Comparison of ENCODE assay signal across 8 cellular contexts in genomic region chrX:154750301-154751120, GRCh38. TPM values are rescaled to one million over a fixed set of nuclear protein-coding genes. Genes with fewer than 3 reads are reported as not detected.
DNase-seq lines count a peak whose midpoint lies in the region; ATAC-seq, FAIRE-seq and TF ChIP-seq lines count a peak whose summit lies in the region.

A gene with protein sequence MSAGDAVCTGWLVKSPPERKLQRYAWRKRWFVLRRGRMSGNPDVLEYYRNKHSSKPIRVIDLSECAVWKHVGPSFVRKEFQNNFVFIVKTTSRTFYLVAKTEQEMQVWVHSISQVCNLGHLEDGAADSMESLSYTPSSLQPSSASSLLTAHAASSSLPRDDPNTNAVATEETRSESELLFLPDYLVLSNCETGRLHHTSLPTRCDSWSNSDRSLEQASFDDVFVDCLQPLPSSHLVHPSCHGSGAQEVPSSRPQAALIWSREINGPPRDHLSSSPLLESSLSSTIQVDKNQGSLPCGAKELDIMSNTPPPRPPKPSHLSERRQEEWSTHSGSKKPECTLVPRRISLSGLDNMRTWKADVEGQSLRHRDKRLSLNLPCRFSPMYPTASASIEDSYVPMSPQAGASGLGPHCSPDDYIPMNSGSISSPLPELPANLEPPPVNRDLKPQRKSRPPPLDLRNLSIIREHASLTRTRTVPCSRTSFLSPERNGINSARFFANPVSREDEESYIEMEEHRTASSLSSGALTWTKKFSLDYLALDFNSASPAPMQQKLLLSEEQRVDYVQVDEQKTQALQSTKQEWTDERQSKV (minus strand): TSS chrX:154751077. CDS start chrX:154751025, 52 bp downstream.

- ATAC-seq in Right ventricle myocardium superior (ENCODE audit: poor library complexity) (peak; percentile 76), pancreas (peak; percentile 60 to 72 (median 62))

- TF ChIP-seq CTCF in GM12875 (IDR thresholded peaks at IDR 0.05; ENCODE audit: borderline replicate concordance, insufficient read depth, low read depth, low read length), result no peak
- no peak for TF ChIP-seq CTCF in HEK293 (tag by site-specific recombination; IDR thresholded peaks at IDR 0.05)
- no peak for TF ChIP-seq CTCF in pancreas (IDR thresholded peaks at IDR 0.05)

- POLR2A ChIA-PET in HEK293 (lab: Yijun Ruan, JAX), result interaction anchor here (0.6 to 4.2 kb wide), 3 partner anchors 12 to 55 kb away, joined by 3 to 22 read pairs (median 5); partner anchors contain the start of gene DKC1

- intact Hi-C loops in Right ventricle myocardium superior (cut with DNase I) (no loop called here), pancreas (cut with DNase I) (no loop called here)

- H3K4me3 ChIP-seq in GM12875 (ENCODE audit: low read depth, low read length) (peak within 1 kb of the TSS; percentile 47), HEK293 (ENCODE audit: low read depth, low read length) (peak within 1 kb of the TSS; percentile 30), pancreas (peak within 1 kb of the TSS in 3 of 4 donors; percentile 9 to 46 (median 36))

- FAIRE-seq in pancreas (lab: Jason Lieb, UNC), result no peak

- H3K9me3 ChIP-seq in HEK293 (ENCODE audit: control insufficient read depth, insufficient read depth, low read depth, low read length), result no peaks in the 10 kb centered on the region
- no peaks in the 10 kb centered on the region for H3K9me3 ChIP-seq in pancreas

- H3K4me1 ChIP-seq in HEK293 (ENCODE audit: control insufficient read depth, insufficient read depth, low read length) (no peaks in the 10 kb centered on the region), pancreas (no peaks in the 10 kb centered on the region)

- peaks cover 0 to 7% (median 2%) of the 10 kb centered on the region in 4 donors for H3K27me3 ChIP-seq in pancreas

- no peak within 1 kb of the TSS for H3K27ac ChIP-seq in HEK293 (ENCODE audit: extremely low read depth, low read depth, low read length)
- peak within 1 kb of the TSS in 2 of 4 donors; percentile 46 to 57 for H3K27ac ChIP-seq in pancreas

- WGBS in pancreas, 2 donors, result 1 to 25% methylated on average over 74 to 81 of the region's 81 CpGs

- H3K36me3 ChIP-seq in HEK293 (ENCODE audit: control insufficient read depth in 2 of 2, insufficient read depth in 1 of 2, low read length in 2 of 2) (no peaks in the 10 kb centered on the region), pancreas (no peaks in the 10 kb centered on the region)

- peak; percentile 35 to 77 for DNase-seq in NCI-H526 (lab: John Stamatoyannopoulos, UW)
- DNase-seq in activated gamma-delta T cell (lab: John Stamatoyannopoulos, UW), result peak; percentile 49
- DNase-seq in Right ventricle myocardium superior, result peak; percentile 65
- DNase-seq in pancreas, result peak in 4 of 6 donors; percentile 29 to 73 (median 55)
- DNase-seq in hepatic stellate cell (ENCODE audit: low spot score), result no peak
- DNase-seq in NCI-H2029 (lab: John Stamatoyannopoulos, UW), result no peak

- CTCF ChIA-PET in HEK293 (lab: Yijun Ruan, JAX), result interaction anchor here (0.7 to 4.0 kb wide), 7 partner anchors 9 to 157 kb away, joined by 3 to 46 read pairs (median 9); partner anchors contain the start of gene DKC1

TF ChIP-seq in HEK293, 187 proteins besides CTCF, POLR2A, EP300 and RAD21 (continues in another document):
- peak; percentile 83 for TF ChIP-seq ZNF341 (tag by site-specific recombination; IDR thresholded peaks at IDR 0.05; ENCODE audit: low read depth)
- no peak for TF ChIP-seq ZNF302 (tag by site-specific recombination; IDR thresholded peaks at IDR 0.05; ENCODE audit: low read depth)
- no peak for TF ChIP-seq SCRT2 (tag by site-specific recombination; IDR thresholded peaks at IDR 0.05)
- TF ChIP-seq, protein P1, sequence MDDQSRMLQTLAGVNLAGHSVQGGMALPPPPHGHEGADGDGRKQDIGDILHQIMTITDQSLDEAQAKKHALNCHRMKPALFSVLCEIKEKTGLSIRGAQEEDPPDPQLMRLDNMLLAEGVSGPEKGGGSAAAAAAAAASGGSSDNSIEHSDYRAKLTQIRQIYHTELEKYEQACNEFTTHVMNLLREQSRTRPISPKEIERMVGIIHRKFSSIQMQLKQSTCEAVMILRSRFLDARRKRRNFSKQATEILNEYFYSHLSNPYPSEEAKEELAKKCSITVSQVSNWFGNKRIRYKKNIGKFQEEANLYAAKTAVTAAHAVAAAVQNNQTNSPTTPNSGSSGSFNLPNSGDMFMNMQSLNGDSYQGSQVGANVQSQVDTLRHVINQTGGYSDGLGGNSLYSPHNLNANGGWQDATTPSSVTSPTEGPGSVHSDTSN (CRISPR knock-in tag; IDR thresholded peaks at IDR 0.05), result no peak
- TF ChIP-seq, protein P2, sequence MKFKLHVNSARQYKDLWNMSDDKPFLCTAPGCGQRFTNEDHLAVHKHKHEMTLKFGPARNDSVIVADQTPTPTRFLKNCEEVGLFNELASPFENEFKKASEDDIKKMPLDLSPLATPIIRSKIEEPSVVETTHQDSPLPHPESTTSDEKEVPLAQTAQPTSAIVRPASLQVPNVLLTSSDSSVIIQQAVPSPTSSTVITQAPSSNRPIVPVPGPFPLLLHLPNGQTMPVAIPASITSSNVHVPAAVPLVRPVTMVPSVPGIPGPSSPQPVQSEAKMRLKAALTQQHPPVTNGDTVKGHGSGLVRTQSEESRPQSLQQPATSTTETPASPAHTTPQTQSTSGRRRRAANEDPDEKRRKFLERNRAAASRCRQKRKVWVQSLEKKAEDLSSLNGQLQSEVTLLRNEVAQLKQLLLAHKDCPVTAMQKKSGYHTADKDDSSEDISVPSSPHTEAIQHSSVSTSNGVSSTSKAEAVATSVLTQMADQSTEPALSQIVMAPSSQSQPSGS (tag by site-specific recombination; IDR thresholded peaks at IDR 0.05; ENCODE audit: low read depth), result no peak
- TF ChIP-seq ZNF544 (tag by site-specific recombination; IDR thresholded peaks at IDR 0.05), result no peak
- TF ChIP-seq ZIC2 (tag by site-specific recombination; IDR thresholded peaks at IDR 0.05), result 0 out of 2 replicates have a peak, but pooled peaks have one; percentile 10
- no peak for TF ChIP-seq ZNF843 (tag by site-specific recombination; IDR thresholded peaks at IDR 0.05)
- TF ChIP-seq ZNF837 (tag by site-specific recombination; IDR thresholded peaks at IDR 0.05), result no peak
- TF ChIP-seq ZNF785 (tag by site-specific recombination; IDR thresholded peaks at IDR 0.05), result no peak
- no peak for TF ChIP-seq ZNF248 (tag by site-specific recombination; IDR thresholded peaks at IDR 0.05)
- no peak for TF ChIP-seq ZNF623 (tag by site-specific recombination; IDR thresholded peaks at IDR 0.05)
- TF ChIP-seq ZSCAN30 (tag by site-specific recombination; IDR thresholded peaks at IDR 0.05), result no peak
- no peak for TF ChIP-seq ZFHX2 (tag by site-specific recombination; conservative IDR thresholded peaks at IDR 0.05)
- TF ChIP-seq GLI4 (tag by site-specific recombination; IDR thresholded peaks at IDR 0.05), result no peak
- no peak for TF ChIP-seq ZNF585B (tag by site-specific recombination; IDR thresholded peaks at IDR 0.05)
- TF ChIP-seq ZNF677 (tag by site-specific recombination; IDR thresholded peaks at IDR 0.05), result no peak
- TF ChIP-seq REPIN1 (tag by site-specific recombination; IDR thresholded peaks at IDR 0.05; ENCODE audit: low read depth), result no peak
- TF ChIP-seq KLF1 (tag by site-specific recombination; IDR thresholded peaks at IDR 0.05), result no peak
- TF ChIP-seq ZNF140 (tag by site-specific recombination; IDR thresholded peaks at IDR 0.05), result no peak
- no peak for TF ChIP-seq ZNF548 (tag by site-specific recombination; IDR thresholded peaks at IDR 0.05)
- TF ChIP-seq ZNF169 (tag by site-specific recombination; IDR thresholded peaks at IDR 0.05), result no peak
- no peak for TF ChIP-seq ZNF16 (tag by site-specific recombination; IDR thresholded peaks at IDR 0.05; ENCODE audit: low read depth)
- peak; percentile 34; the same call in 1 of the 2 replicates for TF ChIP-seq ZBTB20 (tag by site-specific recombination; IDR thresholded peaks at IDR 0.05)
- TF ChIP-seq HOXC10 (CRISPR knock-in tag; IDR thresholded peaks at IDR 0.05), result no peak
- TF ChIP-seq ZNF561 (tag by site-specific recombination; IDR thresholded peaks at IDR 0.05; ENCODE audit: borderline replicate concordance), result no peak
- peak; percentile 61; the same call in 1 of the 2 replicates for TF ChIP-seq ZNF777 (tag by site-specific recombination; IDR thresholded peaks at IDR 0.05; ENCODE audit: borderline replicate concordance)
- TF ChIP-seq ZSCAN23 (tag by site-specific recombination; IDR thresholded peaks at IDR 0.05), result no peak
- TF ChIP-seq ZBTB17 (tag by site-specific recombination; IDR thresholded peaks at IDR 0.05), result peak; percentile 79
- TF ChIP-seq SETDB1 (IDR thresholded peaks at IDR 0.05; ENCODE audit: insufficient read length, low read length), result no peak
- TF ChIP-seq, protein P3, sequence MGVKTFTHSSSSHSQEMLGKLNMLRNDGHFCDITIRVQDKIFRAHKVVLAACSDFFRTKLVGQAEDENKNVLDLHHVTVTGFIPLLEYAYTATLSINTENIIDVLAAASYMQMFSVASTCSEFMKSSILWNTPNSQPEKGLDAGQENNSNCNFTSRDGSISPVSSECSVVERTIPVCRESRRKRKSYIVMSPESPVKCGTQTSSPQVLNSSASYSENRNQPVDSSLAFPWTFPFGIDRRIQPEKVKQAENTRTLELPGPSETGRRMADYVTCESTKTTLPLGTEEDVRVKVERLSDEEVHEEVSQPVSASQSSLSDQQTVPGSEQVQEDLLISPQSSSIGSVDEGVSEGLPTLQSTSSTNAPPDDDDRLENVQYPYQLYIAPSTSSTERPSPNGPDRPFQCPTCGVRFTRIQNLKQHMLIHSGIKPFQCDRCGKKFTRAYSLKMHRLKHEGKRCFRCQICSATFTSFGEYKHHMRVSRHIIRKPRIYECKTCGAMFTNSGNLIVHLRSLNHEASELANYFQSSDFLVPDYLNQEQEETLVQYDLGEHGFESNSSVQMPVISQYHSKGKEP (tag by site-specific recombination; IDR thresholded peaks at IDR 0.05), result no peak
- peak; percentile 64 for TF ChIP-seq ZBTB8A (tag by site-specific recombination; IDR thresholded peaks at IDR 0.05)
- TF ChIP-seq ZNF112 (tag by site-specific recombination; IDR thresholded peaks at IDR 0.05), result no peak
- no peak for TF ChIP-seq ZNF792 (tag by site-specific recombination; IDR thresholded peaks at IDR 0.05)
- TF ChIP-seq ZNF426 (tag by site-specific recombination; IDR thresholded peaks at IDR 0.05), result no peak

RNA-seq across cellular contexts. Expression of the gene that starts here (rescaled TPM):
- 11.9 TPM for total RNA-seq in Right ventricle myocardium superior
- total RNA-seq in pancreas, result 1 to 10 TPM; 1.2 to 4.0 (median 1.4) TPM
- polyA plus RNA-seq in pancreas, result 1 to 10 TPM; 1.2 to 2.7 TPM

Comparison
In these comparisons a context has a peak if more than half of its experiments do, and no peak if none do; other contexts are left out.
1. DNase-seq: peak in NCI-H526 (2 of 2), activated gamma-delta T cell (single experiment), Right ventricle myocardium superior (single experiment) and pancreas (4 of 6); none in hepatic stellate cell (single experiment) and NCI-H2029 (single experiment).
2. Peak in every context shown above with its lines, with median percentiles within 50 percentile points of each other: H3K4me3 ChIP-seq.